23 cellular contexts compared by ENCODE assay signal in genomic region chr13:59343993-59344780, GRCh38.
DNase-seq lines count a peak whose midpoint lies in the region; ATAC-seq and TF ChIP-seq lines count a peak whose summit lies in the region.
"Had no signal": no experiment of that assay in that cellular context is flagged by ENCODE, and none has a peak within 500 bp of the region (broad histone marks: within the 10 kb centered on the region; RNA-seq: fewer than 3 reads in every experiment).

No MANE protein-coding gene starts in this region.

- H3K4me1 ChIP-seq in SK-N-SH (ENCODE audit: control insufficient read depth in 1 of 2, insufficient read depth in 2 of 2, low read depth in 1 of 2, low read length in 1 of 2) (peaks cover 0 to 2% of the 10 kb centered on the region in 2 experiments; a peak in 1 of 4 replicates), lower lobe of right lung (no peaks in the 10 kb centered on the region)
- H3K4me1 ChIP-seq: gastrocnemius medialis had no signal

- H2AFZ ChIP-seq in SK-N-SH (ENCODE audit: low read depth): no peak overlapping the region

- H3K27me3 ChIP-seq in SK-N-SH (ENCODE audit: insufficient read depth) (no peaks in the 10 kb centered on the region), lower lobe of right lung (ENCODE audit: low read depth) (no peaks in the 10 kb centered on the region)
- H3K27me3 ChIP-seq: gastrocnemius medialis had no signal

- no peaks in the 10 kb centered on the region for H3K79me2 ChIP-seq in SK-N-SH (ENCODE audit: insufficient read depth)

- H3K9ac ChIP-seq in SK-N-SH: no peak overlapping the region

- no peak for DNase-seq in left ventricle myocardium superior
- DNase-seq in Right ventricle myocardium inferior (ENCODE audit: missing footprints): no peak
- peak; percentile 42 for DNase-seq in SK-N-SH
- DNase-seq in lower lobe of right lung: no peak
- DNase-seq in SIG-M5 treated with dmso at 0.1 percent for 504 hours (lab: John Stamatoyannopoulos, UW; ENCODE audit: unreplicated experiment): no peak
- DNase-seq: activated CD4-positive, alpha-beta T cell treated with anti-CD3 and anti-CD28 coated beads for 48 hours; activated naive CD8-positive, alpha-beta T cell treated with anti-CD3 and anti-CD28 coated beads, Interleukin-2, amount 50 U/mL, for 24 hours; activated T-cell treated with anti-CD3 and anti-CD28 coated beads, Interleukin-2, amount 50 U/mL, for 4 hours; C1 segment of cervical spinal cord; gastrocnemius medialis; hippocampal formation; KBM-7; left colon; MM.1S; NCI-H1417 treated with DMSO at 0.1 percent for 48 hours; NCI-H2081 treated with DMSO at 0.1 percent for 48 hours; NCI-H446 treated with DMSO at 0.1 percent for 48 hours; stimulated activated CD4-positive, alpha-beta T cell treated with anti-CD3 and anti-CD28 coated beads, Interleukin-2, amount 100 ng/mL, for 48 hours; T-helper 2 cell; WERI-Rb-1 had no signal

- no peaks in the 10 kb centered on the region for H3K36me3 ChIP-seq in SK-N-SH (replicated peaks in 1 of 2; ENCODE audit: control insufficient read depth in 1 of 2, insufficient read depth in 2 of 2, low read length in 1 of 2)
- no peaks in the 10 kb centered on the region for H3K36me3 ChIP-seq in lower lobe of right lung
- H3K36me3 ChIP-seq: gastrocnemius medialis, WERI-Rb-1 had no signal

- H3K4me3 ChIP-seq in SK-N-SH (ENCODE audit: low read depth in 2 of 2, low read length in 1 of 2) (no peak overlapping the region), lower lobe of right lung (no peak overlapping the region)
- H3K4me3 ChIP-seq: gastrocnemius medialis, SK-N-MC had no signal

- H3K27ac ChIP-seq in SK-N-SH (ENCODE audit: low read depth in 2 of 2, low read length in 1 of 2) (peak overlapping the region in 1 of 2 experiments; percentile 72; a peak in 1 of 4 replicates), lower lobe of right lung (no peak overlapping the region)
- H3K27ac ChIP-seq: gastrocnemius medialis, SK-N-MC, WERI-Rb-1 had no signal

- POLR2A ChIA-PET in SK-N-SH (lab: Yijun Ruan, JAX): no interaction called here

- intact Hi-C loops in left ventricle myocardium superior (cut with micrococcal nuclease) (no loop called here), Right ventricle myocardium inferior (cut with DNase I) (no loop called here), lower lobe of right lung (cut with DNase I) (no loop called here)

- TF ChIP-seq CTCF in SK-N-SH (IDR thresholded peaks at IDR 0.05): no peak
- peak; percentile 16 for TF ChIP-seq CTCF in lower lobe of right lung (IDR thresholded peaks at IDR 0.05)

- no peak overlapping the region for H3K4me2 ChIP-seq in SK-N-SH

- no peaks in the 10 kb centered on the region for H3K9me2 ChIP-seq in SK-N-SH

- no peaks in the 10 kb centered on the region for H4K20me1 ChIP-seq in SK-N-SH (ENCODE audit: insufficient read depth)

- 63% methylated on average over 7 of the region's 7 CpGs for WGBS in SK-N-SH (ENCODE audit: low lambda C conversion rate)

- peak in 1 of 2 experiments; percentile 87; a peak in 2 of 4 replicates for TF ChIP-seq EP300 in SK-N-SH (IDR thresholded peaks at IDR 0.05; ENCODE audit: borderline replicate concordance in 1 of 2, low read depth in 1 of 2, low read length in 1 of 2)

- no peaks in the 10 kb centered on the region for H3F3A ChIP-seq in SK-N-SH (replicated peaks; ENCODE audit: insufficient read depth)

- CTCF ChIA-PET in SK-N-SH (lab: Yijun Ruan, JAX): interaction anchor here (0.9 to 1.7 kb wide), 3 partner anchors 21 to 1716 kb away, joined by 3 to 4 read pairs (median 4); no protein-coding TSS in a partner anchor

- H3K9me3 ChIP-seq in SK-N-SH (no peaks in the 10 kb centered on the region), lower lobe of right lung (no peaks in the 10 kb centered on the region)
- H3K9me3 ChIP-seq: gastrocnemius medialis had no signal

- peak; percentile 3 for ATAC-seq in left ventricle myocardium superior
- no peak for ATAC-seq in Right ventricle myocardium inferior
- ATAC-seq in lower lobe of right lung: no peak
- ATAC-seq in HG03521 (IDR thresholded peaks at IDR 0.05; ENCODE audit: unreplicated experiment): no peak
- no peak for ATAC-seq in GM18517 (IDR thresholded peaks at IDR 0.05; ENCODE audit: unreplicated experiment)
- ATAC-seq: activated naive CD8-positive, alpha-beta T cell treated with anti-CD3 and anti-CD28 coated beads, Interleukin-2, amount 50 U/mL, for 24 hours; activated T-cell treated with anti-CD3 and anti-CD28 coated beads, Interleukin-2, amount 50 U/mL, for 4 hours; gastrocnemius medialis; left colon had no signal

- TF ChIP-seq RAD21 in SK-N-SH (IDR thresholded peaks at IDR 0.05; ENCODE audit: low read length): peak; percentile 69

TF ChIP-seq in SK-N-SH, 30 proteins besides CTCF, POLR2A, EP300 and RAD21:
- 0 out of 2 replicates have a peak, but pooled peaks have one; percentile 50 for TF ChIP-seq FOXJ3 (CRISPR knock-in tag; IDR thresholded peaks at IDR 0.05)
- peak; percentile 22; the same call in 1 of the 2 replicates for TF ChIP-seq SMC3 (IDR thresholded peaks at IDR 0.05; ENCODE audit: low read depth, low read length)
- peak; percentile 92 for TF ChIP-seq GATA2 (CRISPR knock-in tag; IDR thresholded peaks at IDR 0.05)
- TF ChIP-seq REST (IDR thresholded peaks at IDR 0.05; ENCODE audit: low read depth, low read length): no peak
- TF ChIP-seq RCOR1 (IDR thresholded peaks at IDR 0.05; ENCODE audit: low read length): peak; percentile 80; the same call in 1 of the 2 replicates
- TF ChIP-seq POLR2AphosphoS5 (IDR thresholded peaks at IDR 0.05; ENCODE audit: low read depth, low read length): no peak
